Comparison of ENCODE assay signal across 1 cellular context in the genomic region with DNA sequence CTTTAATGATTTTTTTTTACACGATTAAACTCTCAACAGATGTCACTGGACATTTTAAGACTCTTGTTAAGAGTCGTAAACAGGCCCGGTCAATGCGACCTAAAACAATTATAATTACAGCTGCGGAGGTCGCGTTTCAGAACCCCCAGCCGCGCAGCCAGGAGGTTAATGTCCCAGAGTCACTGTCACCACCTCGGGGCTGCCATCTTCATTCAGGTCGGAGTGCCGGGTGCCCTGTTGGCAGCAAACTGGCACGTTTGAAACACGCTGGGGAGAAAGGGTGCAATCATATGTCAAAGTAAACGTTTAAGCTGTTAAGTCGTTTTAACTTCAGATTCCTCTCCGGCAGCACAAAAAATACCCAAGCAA.
TF ChIP-seq lines count a peak whose summit lies in the region.

No MANE protein-coding gene starts in this region.

TF ChIP-seq in GM12878, 131 proteins besides CTCF, POLR2A, EP300 and RAD21 (continued from another document):
- TF ChIP-seq, protein P1, sequence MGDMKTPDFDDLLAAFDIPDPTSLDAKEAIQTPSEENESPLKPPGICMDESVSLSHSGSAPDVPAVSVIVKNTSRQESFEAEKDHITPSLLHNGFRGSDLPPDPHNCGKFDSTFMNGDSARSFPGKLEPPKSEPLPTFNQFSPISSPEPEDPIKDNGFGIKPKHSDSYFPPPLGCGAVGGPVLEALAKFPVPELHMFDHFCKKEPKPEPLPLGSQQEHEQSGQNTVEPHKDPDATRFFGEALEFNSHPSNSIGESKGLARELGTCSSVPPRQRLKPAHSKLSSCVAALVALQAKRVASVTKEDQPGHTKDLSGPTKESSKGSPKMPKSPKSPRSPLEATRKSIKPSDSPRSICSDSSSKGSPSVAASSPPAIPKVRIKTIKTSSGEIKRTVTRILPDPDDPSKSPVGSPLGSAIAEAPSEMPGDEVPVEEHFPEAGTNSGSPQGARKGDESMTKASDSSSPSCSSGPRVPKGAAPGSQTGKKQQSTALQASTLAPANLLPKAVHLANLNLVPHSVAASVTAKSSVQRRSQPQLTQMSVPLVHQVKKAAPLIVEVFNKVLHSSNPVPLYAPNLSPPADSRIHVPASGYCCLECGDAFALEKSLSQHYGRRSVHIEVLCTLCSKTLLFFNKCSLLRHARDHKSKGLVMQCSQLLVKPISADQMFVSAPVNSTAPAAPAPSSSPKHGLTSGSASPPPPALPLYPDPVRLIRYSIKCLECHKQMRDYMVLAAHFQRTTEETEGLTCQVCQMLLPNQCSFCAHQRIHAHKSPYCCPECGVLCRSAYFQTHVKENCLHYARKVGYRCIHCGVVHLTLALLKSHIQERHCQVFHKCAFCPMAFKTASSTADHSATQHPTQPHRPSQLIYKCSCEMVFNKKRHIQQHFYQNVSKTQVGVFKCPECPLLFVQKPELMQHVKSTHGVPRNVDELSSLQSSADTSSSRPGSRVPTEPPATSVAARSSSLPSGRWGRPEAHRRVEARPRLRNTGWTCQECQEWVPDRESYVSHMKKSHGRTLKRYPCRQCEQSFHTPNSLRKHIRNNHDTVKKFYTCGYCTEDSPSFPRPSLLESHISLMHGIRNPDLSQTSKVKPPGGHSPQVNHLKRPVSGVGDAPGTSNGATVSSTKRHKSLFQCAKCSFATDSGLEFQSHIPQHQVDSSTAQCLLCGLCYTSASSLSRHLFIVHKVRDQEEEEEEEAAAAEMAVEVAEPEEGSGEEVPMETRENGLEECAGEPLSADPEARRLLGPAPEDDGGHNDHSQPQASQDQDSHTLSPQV (IDR thresholded peaks at IDR 0.05): no peak
- TF ChIP-seq, protein P2, sequence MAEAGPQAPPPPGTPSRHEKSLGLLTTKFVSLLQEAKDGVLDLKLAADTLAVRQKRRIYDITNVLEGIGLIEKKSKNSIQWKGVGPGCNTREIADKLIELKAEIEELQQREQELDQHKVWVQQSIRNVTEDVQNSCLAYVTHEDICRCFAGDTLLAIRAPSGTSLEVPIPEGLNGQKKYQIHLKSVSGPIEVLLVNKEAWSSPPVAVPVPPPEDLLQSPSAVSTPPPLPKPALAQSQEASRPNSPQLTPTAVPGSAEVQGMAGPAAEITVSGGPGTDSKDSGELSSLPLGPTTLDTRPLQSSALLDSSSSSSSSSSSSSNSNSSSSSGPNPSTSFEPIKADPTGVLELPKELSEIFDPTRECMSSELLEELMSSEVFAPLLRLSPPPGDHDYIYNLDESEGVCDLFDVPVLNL (IDR thresholded peaks at IDR 0.05; ENCODE audit: low read depth, low read length): no peak
- no peak for TF ChIP-seq NR2C1 (IDR thresholded peaks at IDR 0.05)
- TF ChIP-seq ZNF24 (IDR thresholded peaks at IDR 0.05): no peak
- no peak for TF ChIP-seq SUPT20H (IDR thresholded peaks at IDR 0.05; ENCODE audit: borderline replicate concordance, control insufficient read depth, low read depth, low read length)
- TF ChIP-seq ZNF384 (IDR thresholded peaks at IDR 0.05; ENCODE audit: borderline replicate concordance, low read depth, low read length): no peak
- no peak for TF ChIP-seq RBBP5 (conservative IDR thresholded peaks at IDR 0.05)
- TF ChIP-seq CEBPB (IDR thresholded peaks at IDR 0.05; ENCODE audit: borderline replicate concordance in 1 of 2, low read depth in 2 of 2, low read length in 2 of 2): no peak
- TF ChIP-seq NFYA (IDR thresholded peaks at IDR 0.05; ENCODE audit: borderline replicate concordance, low read depth, low read length): no peak
- TF ChIP-seq ZNF274 (IDR thresholded peaks at IDR 0.05; ENCODE audit: insufficient read depth, insufficient read length): no peak
- no peak for TF ChIP-seq MEF2B (IDR thresholded peaks at IDR 0.05; ENCODE audit: partially characterized antibody, poor library complexity, severe bottlenecking)
- no peak for TF ChIP-seq HDAC2 (IDR thresholded peaks at IDR 0.05)
- TF ChIP-seq BHLHE40 (IDR thresholded peaks at IDR 0.05; ENCODE audit: borderline replicate concordance in 1 of 2, low read depth in 2 of 2, low read length in 1 of 2): no peak
- no peak for TF ChIP-seq ZNF622 (IDR thresholded peaks at IDR 0.05)
- no peak for TF ChIP-seq DPF2 (IDR thresholded peaks at IDR 0.05)
- no peak for TF ChIP-seq IRF4 (IDR thresholded peaks at IDR 0.05; ENCODE audit: low read depth, low read length)
